In genomic region chr5:14713476-14714384, GRCh38 we compare ENCODE assay signal across 12 cellular contexts. TPM values are rescaled to one million over a fixed set of nuclear protein-coding genes. Genes with fewer than 3 reads are reported as not detected.
DNase-seq lines count a peak whose midpoint lies in the region; ATAC-seq, FAIRE-seq and TF ChIP-seq lines count a peak whose summit lies in the region.
"Had no signal": no experiment of that assay in that cellular context is flagged by ENCODE, and none has a peak within 500 bp of the region (broad histone marks: within the 10 kb centered on the region; RNA-seq: fewer than 3 reads in every experiment).

No MANE protein-coding gene starts in this region.

- no peaks in the 10 kb centered on the region for H3K27me3 Mint-ChIP-seq in activated CD4-positive, alpha-beta T cell treated with anti-CD3 and anti-CD28 coated beads, Interleukin-2, amount 10 ng/mL, durations not matched to agents 24 days and 14 days
- H3K27me3 Mint-ChIP-seq in IgD-negative memory B cell (no peaks in the 10 kb centered on the region), nephron progenitor cell (ENCODE audit: low read depth, poor library complexity) (no peaks in the 10 kb centered on the region), mesothelial cell of epicardium (ENCODE audit: low read depth) (no peaks in the 10 kb centered on the region)

- no peaks in the 10 kb centered on the region for H3K79me2 ChIP-seq in K562 (ENCODE audit: control insufficient read depth, insufficient read depth, low read length)

- H3K4me3 ChIP-seq in K562 (no peak overlapping the region), WERI-Rb-1 (ENCODE audit: low read depth, low read length) (no peak overlapping the region)

- no peaks in the 10 kb centered on the region for H4K20me1 ChIP-seq in K562 (replicated peaks; ENCODE audit: control insufficient read depth, insufficient read depth, low read length)

- POLR2A ChIA-PET in K562 (lab: Yijun Ruan, JAX): interaction anchor here (2.1 to 2.3 kb wide), 2 partner anchors 10 to 11 kb away, joined by 8 read pairs; no protein-coding TSS in a partner anchor

- intact Hi-C loops in activated CD4-positive, alpha-beta T cell treated with anti-CD3 and anti-CD28 coated beads, Interleukin-2, amount 10 ng/mL, durations not matched to agents 24 days and 14 days (cut with micrococcal nuclease): no loop called here
- intact Hi-C loops in K562 (cut with micrococcal nuclease): no loop called here

- H3K36me3 Mint-ChIP-seq in activated CD4-positive, alpha-beta T cell treated with anti-CD3 and anti-CD28 coated beads, Interleukin-2, amount 10 ng/mL, durations not matched to agents 24 days and 14 days (ENCODE audit: low read depth): peaks cover 65% of the 10 kb centered on the region
- H3K36me3 Mint-ChIP-seq in IgD-negative memory B cell (peaks cover 3% of the 10 kb centered on the region), nephron progenitor cell (ENCODE audit: low read depth) (peaks cover 97% of the 10 kb centered on the region), mesothelial cell of epicardium (peaks cover 69% of the 10 kb centered on the region)

- H3K9me3 ChIP-seq in K562 (replicated peaks; ENCODE audit: control insufficient read depth, insufficient read depth, low read depth, low read length) (no peaks in the 10 kb centered on the region), WERI-Rb-1 (ENCODE audit: severe bottlenecking) (no peaks in the 10 kb centered on the region)

- TF ChIP-seq CTCF in K562 (IDR thresholded peaks at IDR 0.05 in 2 of 3, conservative IDR thresholded peaks at IDR 0.05 in 1 of 3; ENCODE audit: insufficient read depth in 2 of 3, low read depth in 1 of 3, low read length in 3 of 3) (no peak), nephron progenitor cell (IDR thresholded peaks at IDR 0.05) (no peak), WERI-Rb-1 (IDR thresholded peaks at IDR 0.05; ENCODE audit: low read depth, low read length) (no peak), mesothelial cell of epicardium (IDR thresholded peaks at IDR 0.05; ENCODE audit: unreplicated experiment) (no peak)

- no peak for DNase-seq in activated CD4-positive, alpha-beta T cell treated with anti-CD3 and anti-CD28 coated beads, Interleukin-2, amount 10 ng/mL, durations not matched to agents 24 days and 14 days
- no peak for DNase-seq in activated CD4-positive, alpha-beta T cell treated with anti-CD3 and anti-CD28 coated beads for 4 hours
- DNase-seq in K562 (ENCODE audit: extremely low read depth in 1 of 4, low spot score in 3 of 4) (no peak), nephron progenitor cell (no peak), WERI-Rb-1 (no peak), ecto neural progenitor cell (ENCODE audit: low spot score) (no peak), mesothelial cell of epicardium (ENCODE audit: low spot score in 2 of 2, unreplicated experiment in 2 of 2) (no peak)
- DNase-seq: MM.1S, NCI-H82, retina had no signal

- TF ChIP-seq EP300 in K562 (IDR thresholded peaks at IDR 0.05; ENCODE audit: low read length): no peak

- H3K4me2 ChIP-seq in K562 (ENCODE audit: insufficient read depth, low read length): no peak overlapping the region

- TF ChIP-seq POLR2A in K562 (conservative IDR thresholded peaks at IDR 0.05): no peak

- FAIRE-seq in K562 (lab: Jason Lieb, UNC): no peak
- FAIRE-seq: keratinocyte had no signal

- no peak overlapping the region for H2AFZ ChIP-seq in K562 (ENCODE audit: low read depth, low read length)

- H3K9me3 Mint-ChIP-seq in activated CD4-positive, alpha-beta T cell treated with anti-CD3 and anti-CD28 coated beads, Interleukin-2, amount 10 ng/mL, durations not matched to agents 24 days and 14 days: no peaks in the 10 kb centered on the region
- H3K9me3 Mint-ChIP-seq in IgD-negative memory B cell: no peaks in the 10 kb centered on the region
- H3K9me3 Mint-ChIP-seq in nephron progenitor cell: peaks cover 23% of the 10 kb centered on the region
- H3K9me3 Mint-ChIP-seq in mesothelial cell of epicardium: peaks cover 6% of the 10 kb centered on the region

- CTCF ChIA-PET in K562 (lab: Yijun Ruan, JAX; ENCODE audit: low intra/inter-chr PET ratio): no interaction called here

- H3K27ac ChIP-seq in K562 (ENCODE audit: extremely low read depth, low read depth, low read length) (no peak overlapping the region), WERI-Rb-1 (no peak overlapping the region)

- in situ Hi-C loops in K562 (cut with MboI): no loop called here

- H3K4me1 ChIP-seq in K562 (replicated peaks in 1 of 2; ENCODE audit: control insufficient read depth in 2 of 2, insufficient read depth in 2 of 2, low read length in 2 of 2): 0 out of 5 replicates have a peak, but pooled peaks cover 0 to 3% of the 10 kb centered on the region in 2 experiments

- no peak for TF ChIP-seq RAD21 in K562 (CRISPR knock-in tag; conservative IDR thresholded peaks at IDR 0.05 in 1 of 2, IDR thresholded peaks at IDR 0.05 in 1 of 2)

- no peaks in the 10 kb centered on the region for H3K9me1 ChIP-seq in K562 (ENCODE audit: control insufficient read depth, insufficient read depth, low read length)

- peak overlapping the region; percentile 25 for H3K27ac Mint-ChIP-seq in activated CD4-positive, alpha-beta T cell treated with anti-CD3 and anti-CD28 coated beads, Interleukin-2, amount 10 ng/mL, durations not matched to agents 24 days and 14 days
- H3K27ac Mint-ChIP-seq in IgD-negative memory B cell (peak overlapping the region in 2 of 3 donors; percentile 78 to 82), nephron progenitor cell (peak overlapping the region; percentile 39), mesothelial cell of epicardium (no peak overlapping the region)

- H3K36me3 ChIP-seq in K562 (ENCODE audit: control insufficient read depth, insufficient read depth, low read length) (peaks cover 51% of the 10 kb centered on the region; the same call in 2 of the 3 replicates), WERI-Rb-1 (peaks cover 95% of the 10 kb centered on the region)

- 90% methylated on average over 18 of the region's 23 CpGs for WGBS in K562 (ENCODE audit: insufficient coverage, low coverage, missing lambda C conversion rate)

- no TSS peak for BruUV-seq in K562 (replicated peaks; lab: Mats Ljungman, UMichigan)

- no peak overlapping the region for H3K9ac ChIP-seq in K562 (ENCODE audit: insufficient read depth in 1 of 2, low read depth in 2 of 2, low read length in 2 of 2)

- H3K27me3 ChIP-seq in K562 (ENCODE audit: control insufficient read depth in 2 of 2, insufficient read depth in 2 of 2, low read length in 2 of 2): no peaks in the 10 kb centered on the region
- no peaks in the 10 kb centered on the region for H3K27me3 ChIP-seq in WERI-Rb-1 (ENCODE audit: insufficient read depth, low read depth, severe bottlenecking)

- H3K4me1 Mint-ChIP-seq in activated CD4-positive, alpha-beta T cell treated with anti-CD3 and anti-CD28 coated beads, Interleukin-2, amount 10 ng/mL, durations not matched to agents 24 days and 14 days: peaks cover 11% of the 10 kb centered on the region
- H3K4me1 Mint-ChIP-seq in IgD-negative memory B cell (peaks cover 0 to 2% (median 0%) of the 10 kb centered on the region in 3 donors), nephron progenitor cell (peaks cover 4% of the 10 kb centered on the region), mesothelial cell of epicardium (no peaks in the 10 kb centered on the region)

- no peak; the same call in 2 of the 3 replicates for ATAC-seq in K562

- H3K4me3 Mint-ChIP-seq in activated CD4-positive, alpha-beta T cell treated with anti-CD3 and anti-CD28 coated beads, Interleukin-2, amount 10 ng/mL, durations not matched to agents 24 days and 14 days: no peak overlapping the region
- H3K4me3 Mint-ChIP-seq in IgD-negative memory B cell (no peak overlapping the region), nephron progenitor cell (no peak overlapping the region), mesothelial cell of epicardium (no peak overlapping the region)

TF ChIP-seq in K562, 482 proteins besides CTCF, POLR2A, EP300 and RAD21 (continues in another document):
- TF ChIP-seq TGIF2 (CRISPR knock-in tag; IDR thresholded peaks at IDR 0.05): no peak
- TF ChIP-seq SETDB1 (IDR thresholded peaks at IDR 0.05; ENCODE audit: low read length): no peak
- peak; percentile 47; the same call in 1 of the 2 replicates for TF ChIP-seq POLR2G (IDR thresholded peaks at IDR 0.05; ENCODE audit: low read depth, low read length)
- no peak for TF ChIP-seq SPI1 (IDR thresholded peaks at IDR 0.05; ENCODE audit: borderline replicate concordance, low read depth, low read length)

RNA-seq across cellular contexts. Expression of gene OTULIN, which starts 49.2 kb away (rescaled TPM):
- total RNA-seq in activated CD4-positive, alpha-beta T cell treated with anti-CD3 and anti-CD28 coated beads, Interleukin-2, amount 10 ng/mL, durations not matched to agents 24 days and 14 days: 52.5 and 62.1 TPM in 2 replicates
- polyA plus RNA-seq in IgD-negative memory B cell: 20.9 TPM
- 32.6 and 75.0 TPM in 2 replicates for total RNA-seq in K562 (2011; cell fraction: chromatin; rRNA removed; ENCODE audit: low replicate concordance)
- 26.8 and 28.3 TPM in 2 replicates for total RNA-seq in K562 (2011; cell fraction: nucleolus; rRNA removed)
- total RNA-seq in K562 (2011; cell fraction: nucleoplasm; rRNA removed): 49.0 and 63.9 TPM in 2 replicates
- 28.6 and 31.4 TPM in 2 replicates for total RNA-seq in K562 (2014; rRNA removed)
- 21.5 and 24.6 TPM in 2 replicates for total RNA-seq in K562 (2014; rRNA removed; fragmentation: Illumina TruSeq; extraction: Trizol)
- total RNA-seq in K562 (2015; rRNA removed; fragmentation: Illumina TruSeq; extraction: Trizol): 20.1 and 20.5 TPM in 2 replicates
- total RNA-seq in K562 (2021): 33.6 and 34.7 TPM in 2 replicates
- 17.8 and 20.4 TPM in 2 replicates for polyA plus RNA-seq in K562 (2011; rRNA removed)
- 9.9 and 12.8 TPM in 2 replicates for polyA plus RNA-seq in K562 (2011; cell fraction: cytosol; rRNA removed)
- 19.0 and 19.8 TPM in 2 replicates for polyA plus RNA-seq in K562 (2011; cell fraction: nucleus; rRNA removed)
- 10.0 and 11.5 TPM in 2 replicates for polyA plus RNA-seq in K562 (2012)
- polyA plus RNA-seq in K562 (2014; fragmentation: Illumina TruSeq; extraction: Trizol): 12.3 and 13.3 TPM in 2 replicates
- polyA plus RNA-seq in K562 (2014; fragmentation: Nextera tagmentation; extraction: Ambion mirVana): 1 to 10 TPM; 3.3 to 3.5 TPM
- polyA plus RNA-seq in K562 (2014; rRNA removed): 12.4 and 16.2 TPM in 2 replicates
- polyA minus RNA-seq in K562 (2011; rRNA and poly(A)+ RNA removed): 32.2 and 36.9 TPM in 2 replicates
- polyA minus RNA-seq in K562 (2011; cell fraction: cytosol; rRNA and poly(A)+ RNA removed): 19.6 and 21.0 TPM in 2 replicates
- polyA minus RNA-seq in K562 (2011; cell fraction: nucleus; rRNA and poly(A)+ RNA removed): 37.8 and 47.7 TPM in 2 replicates
- 25.1 to 28.7 TPM (median 27.4 TPM) in 3 replicates for total RNA-seq in mesothelial cell of epicardium
